ENCODE assay signal across 8 cellular contexts in the genomic region with DNA sequence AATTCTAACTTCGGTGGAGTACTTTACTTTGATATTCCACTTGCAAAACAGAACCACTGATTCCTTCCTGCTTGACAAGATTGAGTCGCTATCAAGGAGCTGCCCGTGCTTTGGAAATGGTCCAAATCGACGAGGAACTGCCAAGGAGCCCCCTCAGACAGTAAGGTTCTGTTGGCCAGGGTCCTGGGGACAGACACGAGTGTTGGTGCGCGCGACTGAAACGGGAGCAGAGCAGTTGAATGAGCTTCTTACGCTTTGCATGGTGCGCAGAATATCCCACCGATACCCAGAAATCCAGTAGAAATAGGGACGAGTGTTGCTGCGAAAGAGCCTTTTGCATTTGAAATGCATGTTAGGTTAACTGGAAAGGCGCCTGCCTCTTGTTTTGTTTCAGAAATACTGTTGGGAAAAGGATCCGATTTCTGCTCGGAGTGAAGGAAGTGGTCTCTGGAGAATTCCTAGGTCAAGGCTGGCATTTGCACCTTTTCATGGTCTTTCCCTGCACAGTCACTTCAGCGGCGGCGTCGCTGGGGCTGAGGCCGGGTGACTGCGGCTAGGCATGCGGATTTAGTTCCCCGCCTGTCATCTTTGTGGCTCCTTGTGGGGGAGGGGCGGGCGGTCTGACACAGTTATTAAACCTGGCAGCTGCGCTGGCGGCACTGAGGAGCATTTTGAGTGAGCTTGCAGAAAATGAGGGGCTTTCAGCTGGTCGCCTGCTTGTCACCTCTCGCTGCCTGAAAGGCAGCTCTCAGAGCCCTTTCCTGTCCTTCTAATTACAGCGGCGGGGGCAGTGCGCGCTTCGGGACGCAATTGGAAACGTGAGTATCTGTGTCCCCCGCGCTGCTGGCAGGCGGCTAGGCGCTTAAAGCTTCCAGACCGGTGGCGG. TPM values are rescaled to one million over a fixed set of nuclear protein-coding genes. Genes with fewer than 3 reads are reported as not detected.
A peak's percentile ranks its signal among the peaks of the same experiment; 100 is the strongest.
DNase-seq lines count a peak whose midpoint lies in the region; ATAC-seq and TF ChIP-seq lines count a peak whose summit lies in the region.

No MANE protein-coding gene starts in this region.

- no peaks in the 10 kb centered on the region for H3K27me3 ChIP-seq in effector memory CD4-positive, alpha-beta T cell (replicated peaks; ENCODE audit: control insufficient read depth, insufficient read depth, low read length, poor library complexity, severe bottlenecking)
- peaks cover 20% of the 10 kb centered on the region for H3K27me3 ChIP-seq in mononuclear cell (ENCODE audit: insufficient read depth, low read length)

- CTCF ChIA-PET in activated CD8-positive, alpha-beta T cell treated with anti-CD3 and anti-CD28 coated beads, Interleukin-2, amount 10 ng/mL, durations not matched to agents 7 days and 5 days (lab: Charles Lee), result interaction anchor here (1.0 to 1.1 kb wide), 2 partner anchors 10 to 69 kb away, joined by 4 read pairs; no protein-coding TSS in a partner anchor

- no peaks in the 10 kb centered on the region for H3K36me3 ChIP-seq in effector memory CD4-positive, alpha-beta T cell (ENCODE audit: control insufficient read depth, insufficient read depth, low read length)

- no peaks in the 10 kb centered on the region for H3K9me3 ChIP-seq in effector memory CD4-positive, alpha-beta T cell (ENCODE audit: control insufficient read depth, low read length)
- no peaks in the 10 kb centered on the region for H3K9me3 ChIP-seq in mononuclear cell (ENCODE audit: low read depth, low read length)

- peak overlapping the region; percentile 46 for H3K27ac Mint-ChIP-seq in activated CD8-positive, alpha-beta T cell treated with anti-CD3 and anti-CD28 coated beads, Interleukin-2, amount 10 ng/mL, durations not matched to agents 7 days and 5 days

- no peaks in the 10 kb centered on the region for H3K36me3 Mint-ChIP-seq in activated CD8-positive, alpha-beta T cell treated with anti-CD3 and anti-CD28 coated beads, Interleukin-2, amount 10 ng/mL, durations not matched to agents 7 days and 5 days (ENCODE audit: low read depth)

- POLR2A ChIA-PET in activated CD8-positive, alpha-beta T cell treated with anti-CD3 and anti-CD28 coated beads, Interleukin-2, amount 10 ng/mL, durations not matched to agents 7 days and 5 days (lab: Charles Lee), result no interaction called here

- peak overlapping the region; percentile 80 for H3K4me3 Mint-ChIP-seq in activated CD8-positive, alpha-beta T cell treated with anti-CD3 and anti-CD28 coated beads, Interleukin-2, amount 10 ng/mL, durations not matched to agents 7 days and 5 days

- H3K27ac ChIP-seq in effector memory CD4-positive, alpha-beta T cell (ENCODE audit: insufficient read depth, low read length, poor library complexity, severe bottlenecking), result peak overlapping the region; percentile 80

- peak overlapping the region; percentile 77 for H3K4me3 ChIP-seq in effector memory CD4-positive, alpha-beta T cell (ENCODE audit: insufficient read depth, low read depth, low read length, poor library complexity, severe bottlenecking)
- peak overlapping the region; percentile 40 for H3K4me3 ChIP-seq in mononuclear cell (ENCODE audit: low read length)

- no peak for TF ChIP-seq POLR2A in GM18505 (IDR thresholded peaks at IDR 0.05; ENCODE audit: borderline replicate concordance, extremely low read depth, insufficient read depth, insufficient read length)

- peaks cover 6% of the 10 kb centered on the region for H3K4me1 ChIP-seq in effector memory CD4-positive, alpha-beta T cell (ENCODE audit: control insufficient read depth, insufficient read depth, low read length, poor library complexity, severe bottlenecking)
- peaks cover 32% of the 10 kb centered on the region for H3K4me1 ChIP-seq in mononuclear cell (ENCODE audit: insufficient read depth, low read length)

- no peaks in the 10 kb centered on the region for H3K9me3 Mint-ChIP-seq in activated CD8-positive, alpha-beta T cell treated with anti-CD3 and anti-CD28 coated beads, Interleukin-2, amount 10 ng/mL, durations not matched to agents 7 days and 5 days (ENCODE audit: insufficient read depth)

- ATAC-seq in GM18505 (IDR thresholded peaks at IDR 0.05; ENCODE audit: unreplicated experiment) (peak; percentile 25), HG03066 (IDR thresholded peaks at IDR 0.05; ENCODE audit: low read depth, unreplicated experiment) (peak; percentile 13), GM18520 (IDR thresholded peaks at IDR 0.05; ENCODE audit: unreplicated experiment) (no peak)
- no peak for ATAC-seq in activated CD8-positive, alpha-beta T cell treated with anti-CD3 and anti-CD28 coated beads, Interleukin-2, amount 10 ng/mL, durations not matched to agents 7 days and 5 days

- peaks cover 30% of the 10 kb centered on the region for H3K4me1 Mint-ChIP-seq in activated CD8-positive, alpha-beta T cell treated with anti-CD3 and anti-CD28 coated beads, Interleukin-2, amount 10 ng/mL, durations not matched to agents 7 days and 5 days (ENCODE audit: low read depth)

- peak; percentile 54 for DNase-seq in NCI-H345 (lab: John Stamatoyannopoulos, UW)
- peak; percentile 66 for DNase-seq in activated CD8-positive, alpha-beta T cell treated with anti-CD3 and anti-CD28 coated beads, Interleukin-2, amount 10 ng/mL, durations not matched to agents 7 days and 5 days
- DNase-seq in effector memory CD4-positive, alpha-beta T cell, result peak; percentile 30 to 52 (median 37)
- DNase-seq in stimulated activated CD8-positive, alpha-beta memory T cell treated with anti-CD3 and anti-CD28 coated beads, Interleukin-4, amount 100 ng/mL, for 4 hours (ENCODE audit: low read depth in 2 of 2, low spot score in 1 of 2), result peak; percentile 30

- peaks cover 54% of the 10 kb centered on the region for H3K27me3 Mint-ChIP-seq in activated CD8-positive, alpha-beta T cell treated with anti-CD3 and anti-CD28 coated beads, Interleukin-2, amount 10 ng/mL, durations not matched to agents 7 days and 5 days (ENCODE audit: low read depth)

RNA-seq across cellular contexts. Expression of a gene that starts 51.5 kb away (rescaled TPM):
- total RNA-seq in activated CD8-positive, alpha-beta T cell treated with anti-CD3 and anti-CD28 coated beads, Interleukin-2, amount 10 ng/mL, durations not matched to agents 7 days and 5 days, result under 1 TPM; 0.13 to 0.18 TPM
- total RNA-seq in mononuclear cell, result 1.7 TPM

Comparison
In these comparisons a context has a peak if more than half of its experiments do, and no peak if none do; other contexts are left out.
1. ATAC-seq: peak in GM18505 (single experiment) and HG03066 (single experiment); none in activated CD8-positive, alpha-beta T cell treated with anti-CD3 and anti-CD28 coated beads, Interleukin-2, amount 10 ng/mL, durations not matched to agents 7 days and 5 days (single experiment) and GM18520 (single experiment).
2. Peak in every context shown above with its lines, with median percentiles within 50 percentile points of each other: DNase-seq.